8 cellular contexts compared by ENCODE assay signal in genomic region chr1:145505663-145506647, GRCh38.
DNase-seq lines count a peak whose midpoint lies in the region; ATAC-seq and TF ChIP-seq lines count a peak whose summit lies in the region.
"Not testable (repeated sequence)": the region's sequence is repeated elsewhere in the genome, so short reads cannot be mapped to it uniquely, and the experiment has no call there.

No MANE protein-coding gene starts in this region.

- POLR2A ChIA-PET in Panc1 (lab: Charles Lee); activated CD8-positive, alpha-beta T cell treated with anti-CD3 and anti-CD28 coated beads, Interleukin-2, amount 10 ng/mL, durations not matched to agents 7 days and 5 days (lab: Charles Lee); naive thymus-derived CD8-positive, alpha-beta T cell (lab: Charles Lee): not testable (repeated sequence)

- not testable (repeated sequence) for H3F3A ChIP-seq in GM23338 (replicated peaks; ENCODE audit: low read depth)

- TF ChIP-seq EP300 in upper lobe of left lung (IDR thresholded peaks at IDR 0.05), result not testable (repeated sequence)

- not testable (repeated sequence) for DNase-seq in BE2C; GM23338 (ENCODE audit: low spot score); Panc1 (ENCODE audit: low read depth, low spot score); activated CD8-positive, alpha-beta T cell treated with anti-CD3 and anti-CD28 coated beads, Interleukin-2, amount 10 ng/mL, durations not matched to agents 7 days and 5 days; effector memory CD8-positive, alpha-beta T cell; hepatocyte (ENCODE audit: low spot score); naive thymus-derived CD8-positive, alpha-beta T cell; upper lobe of left lung

- not testable (repeated sequence) for H3K27ac Mint-ChIP-seq in GM23338; activated CD8-positive, alpha-beta T cell treated with anti-CD3 and anti-CD28 coated beads, Interleukin-2, amount 10 ng/mL, durations not matched to agents 7 days and 5 days; effector memory CD8-positive, alpha-beta T cell; naive thymus-derived CD8-positive, alpha-beta T cell

- not testable (repeated sequence) for H3K36me3 ChIP-seq in BE2C; GM23338 (ENCODE audit: insufficient read depth); Panc1 (ENCODE audit: control insufficient read depth, insufficient read depth, low read length); hepatocyte (replicated peaks; ENCODE audit: insufficient read depth, low read depth); upper lobe of left lung

- H3K4me3 Mint-ChIP-seq in GM23338; activated CD8-positive, alpha-beta T cell treated with anti-CD3 and anti-CD28 coated beads, Interleukin-2, amount 10 ng/mL, durations not matched to agents 7 days and 5 days; effector memory CD8-positive, alpha-beta T cell; naive thymus-derived CD8-positive, alpha-beta T cell: not testable (repeated sequence)

- 18% methylated on average over 7 of the region's 59 CpGs for WGBS in hepatocyte (ENCODE audit: low lambda C conversion rate, missing lambda C conversion rate)
- WGBS in upper lobe of left lung, 2 donors, result 10 to 46% methylated on average over 2 of the region's 59 CpGs

- TF ChIP-seq CTCF in BE2C (IDR thresholded peaks at IDR 0.05; ENCODE audit: low read depth, low read length); GM23338 (conservative IDR thresholded peaks at IDR 0.05; ENCODE audit: low read depth in 2 of 2); Panc1 (IDR thresholded peaks at IDR 0.05); hepatocyte (IDR thresholded peaks at IDR 0.05; ENCODE audit: poor library complexity); upper lobe of left lung (IDR thresholded peaks at IDR 0.05): not testable (repeated sequence)

- intact Hi-C loops in Panc1 (cut with micrococcal nuclease; ENCODE audit: unreplicated experiment), result not testable (repeated sequence)

- H3K27me3 Mint-ChIP-seq in GM23338 (ENCODE audit: insufficient read depth, low read depth, poor library complexity); activated CD8-positive, alpha-beta T cell treated with anti-CD3 and anti-CD28 coated beads, Interleukin-2, amount 10 ng/mL, durations not matched to agents 7 days and 5 days (ENCODE audit: low read depth); effector memory CD8-positive, alpha-beta T cell; naive thymus-derived CD8-positive, alpha-beta T cell: not testable (repeated sequence)

- not testable (repeated sequence) for H2AFZ ChIP-seq in GM23338, hepatocyte

- in situ Hi-C loops in Panc1 (cut with HindIII; ENCODE audit: low pct_unique_long_range_greater_than_20kb, low sequenced_read_pairs), result not testable (repeated sequence)

- not testable (repeated sequence) for H3K79me2 ChIP-seq in GM23338 (replicated peaks; ENCODE audit: insufficient read depth); hepatocyte

- not testable (repeated sequence) for H3K4me2 ChIP-seq in GM23338
- H3K4me2 ChIP-seq in hepatocyte, result peak overlapping the region; percentile 62

- not testable (repeated sequence) for BruUV-seq in Panc1 (replicated peaks; lab: Mats Ljungman, UMichigan)

- H3K4me1 ChIP-seq in BE2C; GM23338 (ENCODE audit: insufficient read depth); Panc1 (ENCODE audit: control insufficient read depth, insufficient read depth, low read length); hepatocyte (ENCODE audit: insufficient read depth); upper lobe of left lung: not testable (repeated sequence)

- H3K4me3 ChIP-seq in BE2C (ENCODE audit: low read depth, low read length) (peak overlapping the region; percentile 26), GM23338 (0 out of 2 replicates have a peak overlapping the region, but pooled peaks have one; percentile 34)
- not testable (repeated sequence) for H3K4me3 ChIP-seq in Panc1 (ENCODE audit: low read depth in 2 of 2, low read length in 2 of 2); hepatocyte; upper lobe of left lung

- not testable (repeated sequence) for H3K9me3 Mint-ChIP-seq in GM23338; activated CD8-positive, alpha-beta T cell treated with anti-CD3 and anti-CD28 coated beads, Interleukin-2, amount 10 ng/mL, durations not matched to agents 7 days and 5 days (ENCODE audit: insufficient read depth); effector memory CD8-positive, alpha-beta T cell; naive thymus-derived CD8-positive, alpha-beta T cell

- H3K27ac ChIP-seq in GM23338 (ENCODE audit: low read depth); Panc1 (ENCODE audit: low read length); hepatocyte; upper lobe of left lung: not testable (repeated sequence)

- not testable (repeated sequence) for H3K36me3 Mint-ChIP-seq in GM23338 (ENCODE audit: low read depth); activated CD8-positive, alpha-beta T cell treated with anti-CD3 and anti-CD28 coated beads, Interleukin-2, amount 10 ng/mL, durations not matched to agents 7 days and 5 days (ENCODE audit: low read depth); effector memory CD8-positive, alpha-beta T cell (ENCODE audit: insufficient read depth); naive thymus-derived CD8-positive, alpha-beta T cell

- CTCF ChIA-PET in Panc1 (lab: Charles Lee); activated CD8-positive, alpha-beta T cell treated with anti-CD3 and anti-CD28 coated beads, Interleukin-2, amount 10 ng/mL, durations not matched to agents 7 days and 5 days (lab: Charles Lee): not testable (repeated sequence)

- H3K9me3 ChIP-seq in BE2C; Panc1 (ENCODE audit: control insufficient read depth, insufficient read depth, low read depth, low read length); hepatocyte (ENCODE audit: low read depth); upper lobe of left lung: not testable (repeated sequence)

- not testable (repeated sequence) for H4K20me1 ChIP-seq in GM23338 (replicated peaks; ENCODE audit: insufficient read depth); hepatocyte (ENCODE audit: insufficient read depth, poor library complexity, severe bottlenecking)

- H3K4me1 Mint-ChIP-seq in GM23338; activated CD8-positive, alpha-beta T cell treated with anti-CD3 and anti-CD28 coated beads, Interleukin-2, amount 10 ng/mL, durations not matched to agents 7 days and 5 days (ENCODE audit: low read depth); effector memory CD8-positive, alpha-beta T cell (ENCODE audit: low read depth in 2 of 2); naive thymus-derived CD8-positive, alpha-beta T cell: not testable (repeated sequence)

- TF ChIP-seq POLR2A in upper lobe of left lung (IDR thresholded peaks at IDR 0.05), result not testable (repeated sequence)

- not testable (repeated sequence) for H3K9me2 ChIP-seq in GM23338 (ENCODE audit: insufficient read depth); hepatocyte (replicated peaks; ENCODE audit: insufficient read depth)

- ATAC-seq in GM23338 (peak; percentile 93), Panc1 (peak; percentile 74), upper lobe of left lung (ENCODE audit: low FRiP score in 2 of 2) (peak; percentile 37 to 63)
- peak; percentile 65 for ATAC-seq in activated CD8-positive, alpha-beta T cell treated with anti-CD3 and anti-CD28 coated beads, Interleukin-2, amount 10 ng/mL, durations not matched to agents 7 days and 5 days
- peak; percentile 52 for ATAC-seq in effector memory CD8-positive, alpha-beta T cell (replicated peaks)
- peak; percentile 79 to 81 for ATAC-seq in naive thymus-derived CD8-positive, alpha-beta T cell

- not testable (repeated sequence) for H3K27me3 ChIP-seq in BE2C; GM23338 (ENCODE audit: insufficient read depth); Panc1 (ENCODE audit: control insufficient read depth, insufficient read depth, low read length); hepatocyte; upper lobe of left lung
